In the genomic region with DNA sequence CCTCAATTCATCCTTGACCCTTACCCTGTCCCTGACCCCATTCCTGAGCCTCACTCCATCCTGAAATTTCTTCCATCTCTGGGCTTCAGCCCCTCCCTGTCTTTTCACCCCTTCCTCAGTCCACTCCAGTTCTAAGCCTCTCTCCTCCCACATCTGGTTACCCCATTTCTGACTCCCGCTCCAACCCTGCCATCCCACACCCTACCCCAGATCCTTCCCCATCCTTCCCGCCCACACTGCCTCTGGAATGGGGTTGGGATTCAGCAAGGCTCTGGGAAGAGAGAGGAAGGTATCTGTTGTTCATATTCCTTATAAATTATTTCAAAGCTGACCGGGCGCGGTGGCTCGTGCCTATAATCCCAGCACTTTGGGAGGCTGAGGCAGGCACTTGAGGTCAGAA, we compare ENCODE assay signal across 20 cellular contexts. TPM values are rescaled to one million over a fixed set of nuclear protein-coding genes. Genes with fewer than 3 reads are reported as not detected.
DNase-seq lines count a peak whose midpoint lies in the region; ATAC-seq, FAIRE-seq and TF ChIP-seq lines count a peak whose summit lies in the region.
"Had no signal": no experiment of that assay in that cellular context is flagged by ENCODE, and none has a peak within 500 bp of the region (broad histone marks: within the 10 kb centered on the region; RNA-seq: fewer than 3 reads in every experiment).

No MANE protein-coding gene starts in this region.

- intact Hi-C loops in activated CD8-positive, alpha-beta T cell treated with anti-CD3 and anti-CD28 coated beads for 36 hours (cut with micrococcal nuclease), result no loop called here

- no peak for ATAC-seq in activated CD8-positive, alpha-beta T cell treated with anti-CD3 and anti-CD28 coated beads, Interleukin-2, amount 10 ng/mL, durations not matched to agents 7 days and 5 days
- ATAC-seq in activated CD8-positive, alpha-beta T cell treated with anti-CD3 and anti-CD28 coated beads for 36 hours, result no peak
- ATAC-seq in GM18867 (IDR thresholded peaks at IDR 0.05; ENCODE audit: unreplicated experiment), result no peak
- ATAC-seq: CD8-positive, alpha-beta T cell had no signal

- TF ChIP-seq CTCF in activated CD8-positive, alpha-beta T cell treated with anti-CD3 and anti-CD28 coated beads for 36 hours (IDR thresholded peaks at IDR 0.05), result no peak
- TF ChIP-seq CTCF in bronchial epithelial cell (IDR thresholded peaks at IDR 0.05; ENCODE audit: insufficient read depth, low read length, severe bottlenecking), result no peak

- no peaks in the 10 kb centered on the region for H3K9me3 Mint-ChIP-seq in activated CD8-positive, alpha-beta T cell treated with anti-CD3 and anti-CD28 coated beads, Interleukin-2, amount 10 ng/mL, durations not matched to agents 7 days and 5 days (ENCODE audit: insufficient read depth)
- H3K9me3 Mint-ChIP-seq in activated CD8-positive, alpha-beta T cell treated with anti-CD3 and anti-CD28 coated beads for 36 hours, result no peaks in the 10 kb centered on the region
- H3K9me3 Mint-ChIP-seq: CD8-positive, alpha-beta T cell had no signal

- H3K4me1 Mint-ChIP-seq in activated CD8-positive, alpha-beta T cell treated with anti-CD3 and anti-CD28 coated beads, Interleukin-2, amount 10 ng/mL, durations not matched to agents 7 days and 5 days (ENCODE audit: low read depth), result no peaks in the 10 kb centered on the region
- H3K4me1 Mint-ChIP-seq in activated CD8-positive, alpha-beta T cell treated with anti-CD3 and anti-CD28 coated beads for 36 hours (ENCODE audit: low read depth), result no peaks in the 10 kb centered on the region
- H3K4me1 Mint-ChIP-seq: CD14-positive monocyte had no signal

- no peak overlapping the region for H3K4me3 ChIP-seq in bronchial epithelial cell (ENCODE audit: low read depth, low read length)

- no peaks in the 10 kb centered on the region for H3K36me3 ChIP-seq in bronchial epithelial cell (ENCODE audit: control insufficient read depth, insufficient read depth, low read length)

- POLR2A ChIA-PET in activated CD8-positive, alpha-beta T cell treated with anti-CD3 and anti-CD28 coated beads, Interleukin-2, amount 10 ng/mL, durations not matched to agents 7 days and 5 days (lab: Charles Lee), result no interaction called here
- POLR2A ChIA-PET in activated CD8-positive, alpha-beta T cell treated with anti-CD3 and anti-CD28 coated beads for 36 hours (lab: Charles Lee), result interaction anchor here (0.6 kb wide), 1 partner anchor 46 kb away, joined by 3 read pairs; no protein-coding TSS in a partner anchor

- peaks cover 5% of the 10 kb centered on the region for H3K27me3 ChIP-seq in bronchial epithelial cell (ENCODE audit: control insufficient read depth, insufficient read depth, low read length)

- DNase-seq in activated CD8-positive, alpha-beta T cell treated with anti-CD3 and anti-CD28 coated beads, Interleukin-2, amount 10 ng/mL, durations not matched to agents 7 days and 5 days, result peak; percentile 5
- DNase-seq in activated CD8-positive, alpha-beta T cell treated with anti-CD3 and anti-CD28 coated beads for 36 hours, result no peak
- DNase-seq in bronchial epithelial cell (ENCODE audit: low read depth), result no peak
- DNase-seq in ecto neural progenitor cell (ENCODE audit: low spot score), result peak; percentile 18
- DNase-seq in NCI-H1092 treated with DMSO at 0.1 percent for 48 hours (lab: John Stamatoyannopoulos, UW), result no peak
- DNase-seq in OCI-M2 (lab: John Stamatoyannopoulos, UW; ENCODE audit: unreplicated experiment), result no peak
- DNase-seq: COR-L47, DMS153, DMS79 treated with DMSO at 0.1 percent for 48 hours, EL, HCEC 1CT had no signal

- CTCF ChIA-PET in activated CD8-positive, alpha-beta T cell treated with anti-CD3 and anti-CD28 coated beads, Interleukin-2, amount 10 ng/mL, durations not matched to agents 7 days and 5 days (lab: Charles Lee), result interaction anchor here (1.6 to 2.2 kb wide), 4 partner anchors 100 to 202 kb away, joined by 4 to 10 read pairs (median 7); no protein-coding TSS in a partner anchor
- CTCF ChIA-PET in activated CD8-positive, alpha-beta T cell treated with anti-CD3 and anti-CD28 coated beads for 36 hours (lab: Charles Lee), result interaction anchor here (1.7 kb wide), 1 partner anchor 102 kb away, joined by 5 read pairs; no protein-coding TSS in a partner anchor

- no peak overlapping the region for H3K4me3 Mint-ChIP-seq in activated CD8-positive, alpha-beta T cell treated with anti-CD3 and anti-CD28 coated beads, Interleukin-2, amount 10 ng/mL, durations not matched to agents 7 days and 5 days
- H3K4me3 Mint-ChIP-seq in activated CD8-positive, alpha-beta T cell treated with anti-CD3 and anti-CD28 coated beads for 36 hours, result no peak overlapping the region
- H3K4me3 Mint-ChIP-seq: CD14-positive monocyte; CD8-positive, alpha-beta T cell had no signal

- H3K27ac Mint-ChIP-seq in activated CD8-positive, alpha-beta T cell treated with anti-CD3 and anti-CD28 coated beads, Interleukin-2, amount 10 ng/mL, durations not matched to agents 7 days and 5 days, result no peak overlapping the region
- H3K27ac Mint-ChIP-seq in activated CD8-positive, alpha-beta T cell treated with anti-CD3 and anti-CD28 coated beads for 36 hours, result no peak overlapping the region
- H3K27ac Mint-ChIP-seq: CD14-positive monocyte; CD8-positive, alpha-beta T cell had no signal

- peak; percentile 66 for FAIRE-seq in bronchial epithelial cell (lab: Jason Lieb, UNC)
- FAIRE-seq: D721Med, G401.6, GM12891 had no signal

- peaks cover 17% of the 10 kb centered on the region for H3K27me3 Mint-ChIP-seq in activated CD8-positive, alpha-beta T cell treated with anti-CD3 and anti-CD28 coated beads, Interleukin-2, amount 10 ng/mL, durations not matched to agents 7 days and 5 days (ENCODE audit: low read depth)
- peaks cover 3% of the 10 kb centered on the region for H3K27me3 Mint-ChIP-seq in activated CD8-positive, alpha-beta T cell treated with anti-CD3 and anti-CD28 coated beads for 36 hours

- H3K36me3 Mint-ChIP-seq in activated CD8-positive, alpha-beta T cell treated with anti-CD3 and anti-CD28 coated beads, Interleukin-2, amount 10 ng/mL, durations not matched to agents 7 days and 5 days (ENCODE audit: low read depth), result no peaks in the 10 kb centered on the region
- no peaks in the 10 kb centered on the region for H3K36me3 Mint-ChIP-seq in activated CD8-positive, alpha-beta T cell treated with anti-CD3 and anti-CD28 coated beads for 36 hours (ENCODE audit: low read depth)
- H3K36me3 Mint-ChIP-seq: CD14-positive monocyte; CD8-positive, alpha-beta T cell had no signal

- peak overlapping the region; percentile 98 for H3K27ac ChIP-seq in temporal lobe (ENCODE audit: low read depth, low read length)
- H3K27ac ChIP-seq: 22Rv1, HL-60 had no signal

RNA-seq across cellular contexts. Expression of a gene that starts 29.9 kb away (rescaled TPM):
- total RNA-seq in activated CD8-positive, alpha-beta T cell treated with anti-CD3 and anti-CD28 coated beads, Interleukin-2, amount 10 ng/mL, durations not matched to agents 7 days and 5 days, result 10 to 100 TPM; 17.4 to 19.9 TPM
- total RNA-seq in activated CD8-positive, alpha-beta T cell treated with anti-CD3 and anti-CD28 coated beads for 36 hours, result 1 to 10 TPM; 6.4 to 6.6 TPM
- 0.26 and 0.90 TPM in 2 replicates for total RNA-seq in bronchial epithelial cell
- 29.7 TPM for total RNA-seq in temporal lobe

Comparison
In these comparisons a context has a peak if more than half of its experiments do, and no peak if none do; other contexts are left out.
1. DNase-seq: peak in activated CD8-positive, alpha-beta T cell treated with anti-CD3 and anti-CD28 coated beads, Interleukin-2, amount 10 ng/mL, durations not matched to agents 7 days and 5 days (single experiment) and ecto neural progenitor cell (single experiment); none in activated CD8-positive, alpha-beta T cell treated with anti-CD3 and anti-CD28 coated beads for 36 hours (single experiment), bronchial epithelial cell (single experiment), NCI-H1092 treated with DMSO at 0.1 percent for 48 hours (single experiment) and OCI-M2 (single experiment).